8 cellular contexts compared by ENCODE assay signal in genomic region chr1:147627435-147628110, GRCh38. TPM values are rescaled to one million over a fixed set of nuclear protein-coding genes. Genes with fewer than 3 reads are reported as not detected.
A peak's percentile ranks its signal among the peaks of the same experiment; 100 is the strongest.
DNase-seq lines count a peak whose midpoint lies in the region; ATAC-seq, FAIRE-seq and TF ChIP-seq lines count a peak whose summit lies in the region.

No MANE protein-coding gene starts in this region.

- no peak overlapping the region for H3K27ac ChIP-seq in adrenal gland

- H3K36me3 ChIP-seq in adrenal gland (replicated peaks in 1 of 2) = peaks cover 0 to 18% of the 10 kb centered on the region in 2 donors

- no peaks in the 10 kb centered on the region for H3K27me3 ChIP-seq in adrenal gland

- H3K36me3 Mint-ChIP-seq in T-helper 2 cell treated with Interferon-gamma antibody and Interleukin-4, amounts not matched to agents 5 μg/mL and 100 μg/mL, for 36 hours (ENCODE audit: low read depth) = peaks cover 19% of the 10 kb centered on the region

- H3K4me1 ChIP-seq in adrenal gland (replicated peaks in 1 of 2) = peaks cover 5 to 10% of the 10 kb centered on the region in 2 donors

- H3K4me1 Mint-ChIP-seq in T-helper 2 cell treated with Interferon-gamma antibody and Interleukin-4, amounts not matched to agents 5 μg/mL and 100 μg/mL, for 36 hours (ENCODE audit: low read depth) = peaks cover 39% of the 10 kb centered on the region

- H3K27ac Mint-ChIP-seq in T-helper 2 cell treated with Interferon-gamma antibody and Interleukin-4, amounts not matched to agents 5 μg/mL and 100 μg/mL, for 36 hours = no peak overlapping the region

- WGBS in adrenal gland, 4 donors = 13 to 29% (median 19%) methylated on average over 3 of the region's 3 CpGs

- ATAC-seq in left ventricle myocardium superior (peak; percentile 83), HG02678 (IDR thresholded peaks at IDR 0.05; ENCODE audit: unreplicated experiment) (no peak)

- TF ChIP-seq POLR2A in adrenal gland (IDR thresholded peaks at IDR 0.05) = no peak

- no peaks in the 10 kb centered on the region for H3K9me3 ChIP-seq in adrenal gland (replicated peaks in 1 of 3)

- H3K27me3 Mint-ChIP-seq in T-helper 2 cell treated with Interferon-gamma antibody and Interleukin-4, amounts not matched to agents 5 μg/mL and 100 μg/mL, for 36 hours (ENCODE audit: low read depth) = no peaks in the 10 kb centered on the region

- no peak overlapping the region for H3K4me3 ChIP-seq in adrenal gland

- in situ Hi-C loops in SK-MEL-5 (cut with HindIII; ENCODE audit: low pct_unique_long_range_greater_than_20kb, low sequenced_read_pairs) = no loop called here

- peak in 4 of 5 experiments; percentile 27 to 65 (median 38) for DNase-seq in T-helper 2 cell
- no peak for DNase-seq in T-helper 2 cell treated with Interferon-gamma antibody and Interleukin-4, amounts not matched to agents 5 μg/mL and 100 μg/mL, for 36 hours (ENCODE audit: low spot score)
- DNase-seq in HTR-8/SVneo (ENCODE audit: insufficient read length, low spot score) = peak; percentile 53
- peak; percentile 75 for DNase-seq in SK-MEL-5 (ENCODE audit: low read depth, low spot score)
- peak; percentile 41 to 72 (median 60) for DNase-seq in adrenal gland
- DNase-seq in left ventricle myocardium superior = peak; percentile 67
- DNase-seq in smooth muscle cell of the brain vasculature (ENCODE audit: low read depth, low spot score) = peak; percentile 15

- intact Hi-C loops in adrenal gland (cut with DNase I) (loop anchor here (5.0 kb wide), 1 partner anchor 130 kb away; no protein-coding TSS in a partner anchor), left ventricle myocardium superior (cut with micrococcal nuclease) (loop anchor here (5.0 kb wide), 1 partner anchor 130 kb away; no protein-coding TSS in a partner anchor)

- peak; percentile 62 to 92 (median 80) for TF ChIP-seq CTCF in adrenal gland (IDR thresholded peaks at IDR 0.05)

- no peak overlapping the region for H3K4me3 Mint-ChIP-seq in T-helper 2 cell treated with Interferon-gamma antibody and Interleukin-4, amounts not matched to agents 5 μg/mL and 100 μg/mL, for 36 hours

- no peak for FAIRE-seq in HTR-8/SVneo (lab: Jason Lieb, UNC)

- H3K9me3 Mint-ChIP-seq in T-helper 2 cell treated with Interferon-gamma antibody and Interleukin-4, amounts not matched to agents 5 μg/mL and 100 μg/mL, for 36 hours = no peaks in the 10 kb centered on the region

RNA-seq across cellular contexts. Expression of gene ACP6, which starts 42.8 kb away (rescaled TPM):
- total RNA-seq in SK-MEL-5 (2014; rRNA removed; shearing (Covaris generic)) = 12.0 and 22.4 TPM in 2 replicates
- polyA plus RNA-seq in SK-MEL-5 (2015; cell fraction: cytosol; rRNA removed) = 12.7 and 19.4 TPM in 2 replicates
- polyA plus RNA-seq in SK-MEL-5 (2015; cell fraction: nucleus; rRNA removed) = 63.2 and 92.2 TPM in 2 replicates
- 10 to 100 TPM in 6 of 8 donors, 1 to 10 TPM in 2; 7.4 to 32.6 (median 21.0) TPM for total RNA-seq in adrenal gland
- polyA plus RNA-seq in adrenal gland = 10 to 100 TPM; 16.3 to 24.6 (median 20.6) TPM
- total RNA-seq in left ventricle myocardium superior = 7.1 TPM
